Comparison of ENCODE assay signal across 8 cellular contexts in genomic region chr4:41990383-41991111, GRCh38. TPM values are rescaled to one million over a fixed set of nuclear protein-coding genes. Genes with fewer than 3 reads are reported as not detected.
DNase-seq lines count a peak whose midpoint lies in the region; ATAC-seq and TF ChIP-seq lines count a peak whose summit lies in the region.

Gene SLC30A9 (plus strand): TSS chr4:41990530. CDS start chr4:41990652, 122 bp downstream.

- H3K9ac ChIP-seq in mucosa of stomach (ENCODE audit: low read length): peak within 1 kb of the TSS; percentile 95

- peak; percentile 100 for ATAC-seq in GM21717 (IDR thresholded peaks at IDR 0.05; ENCODE audit: unreplicated experiment)

- H3K4me1 ChIP-seq in PC-9 (replicated peaks; ENCODE audit: insufficient read depth): peaks cover 22% of the 10 kb centered on the region
- no peaks in the 10 kb centered on the region for H3K4me1 ChIP-seq in esophagus (ENCODE audit: control insufficient read depth in 2 of 2, insufficient read depth in 2 of 2, low read length in 1 of 2)
- H3K4me1 ChIP-seq in mucosa of stomach (ENCODE audit: control insufficient read depth, insufficient read depth, low read length): peaks cover 4% of the 10 kb centered on the region

- H3K4me2 ChIP-seq in PC-9: peak within 1 kb of the TSS; percentile 85

- 0 to 1% methylated on average over 59 to 63 of the region's 63 CpGs for WGBS in esophagus, 2 donors

- H3F3A ChIP-seq in PC-9 (ENCODE audit: insufficient read depth, low read depth): no peaks in the 10 kb centered on the region

- H3K79me2 ChIP-seq in PC-9 (ENCODE audit: low read depth): peaks cover 36% of the 10 kb centered on the region

- no peaks in the 10 kb centered on the region for H3K9me2 ChIP-seq in PC-9 (ENCODE audit: insufficient read depth)

- BruUV-seq in PC-9 (replicated peaks; lab: Mats Ljungman, UMichigan): TSS peak; percentile 70

- in situ Hi-C loops in KBM-7 (cut with MboI; ENCODE audit: low pct_unique_long_range_greater_than_20kb, low sequenced_read_pairs): no loop called here

- 0 out of 2 replicates have a peak, but pooled peaks cover 4% of the 10 kb centered on the region for H4K20me1 ChIP-seq in PC-9 (ENCODE audit: insufficient read depth)

- H3K27me3 ChIP-seq in PC-9 (ENCODE audit: insufficient read depth, low read depth) (no peaks in the 10 kb centered on the region), esophagus (ENCODE audit: control insufficient read depth in 1 of 2, insufficient read depth in 2 of 2, low read length in 2 of 2) (no peaks in the 10 kb centered on the region), mucosa of stomach (ENCODE audit: control insufficient read depth, insufficient read depth, low read length) (no peaks in the 10 kb centered on the region)

- H3K9me3 ChIP-seq in PC-9 (ENCODE audit: insufficient read depth, low read depth) (no peaks in the 10 kb centered on the region), esophagus (ENCODE audit: control insufficient read depth in 2 of 2, insufficient read depth in 1 of 2, low read depth in 1 of 2, low read length in 1 of 2) (no peaks in the 10 kb centered on the region), mucosa of stomach (ENCODE audit: control insufficient read depth, low read length) (no peaks in the 10 kb centered on the region)

- CTCF ChIA-PET in PC-9 (lab: Charles Lee): interaction anchor here (0.5 kb wide), 1 partner anchor 734 kb away, joined by 4 read pairs; no protein-coding TSS in a partner anchor

- H3K4me3 ChIP-seq in PC-9 (peak within 1 kb of the TSS; percentile 70), esophagus (ENCODE audit: low read depth in 1 of 2, low read length in 2 of 2) (peak within 1 kb of the TSS; percentile 91 to 95), mucosa of stomach (ENCODE audit: low read length) (peak within 1 kb of the TSS; percentile 98)

- intact Hi-C loops in PC-9 (cut with micrococcal nuclease; ENCODE audit: unreplicated experiment): loop anchor here (1.0 kb wide), 1 partner anchor 55 kb away; the partner anchor contains the start of gene TMEM33

- H2AFZ ChIP-seq in PC-9: peak within 1 kb of the TSS; percentile 97

- H3K36me3 ChIP-seq in PC-9 (ENCODE audit: low read depth) (no peaks in the 10 kb centered on the region), esophagus (ENCODE audit: control insufficient read depth in 2 of 2, insufficient read depth in 2 of 2, low read length in 1 of 2) (no peaks in the 10 kb centered on the region), mucosa of stomach (ENCODE audit: control insufficient read depth, insufficient read depth, low read length) (no peaks in the 10 kb centered on the region)

- peak; percentile 64 for DNase-seq in DMS79 (lab: John Stamatoyannopoulos, UW)
- peak; percentile 94 for DNase-seq in KBM-7
- DNase-seq in PC-9: peak; percentile 87 to 88
- DNase-seq in activated T-cell treated with anti-CD3 and anti-CD28 coated beads, Interleukin-2, amount 50 U/mL, for 1 hour: peak; percentile 90
- peak; percentile 75 to 78 for DNase-seq in stimulated activated CD8-positive, alpha-beta memory T cell treated with anti-CD3 and anti-CD28 coated beads, Interleukin-7, amount 100 ng/mL, for 1 hour (ENCODE audit: low read depth in 2 of 2)

- POLR2A ChIA-PET in PC-9 (lab: Charles Lee; ENCODE audit: unreplicated experiment): interaction anchor here (0.7 kb wide), 2 partner anchors 734 to 1939 kb away, joined by 4 read pairs; no protein-coding TSS in a partner anchor

- TF ChIP-seq CTCF in PC-9 (conservative IDR thresholded peaks at IDR 0.05): peak; percentile 38; the same call in 1 of the 2 replicates

- H3K27ac ChIP-seq in PC-9: peak within 1 kb of the TSS; percentile 33
- H3K27ac ChIP-seq in esophagus (ENCODE audit: low read depth in 2 of 2, low read length in 1 of 2): peak within 1 kb of the TSS; percentile 84 to 89

RNA-seq across cellular contexts. Expression of gene SLC30A9, which starts in this region (rescaled TPM):
- 37.0 and 47.6 TPM in 2 replicates for total RNA-seq in PC-9 (2021)
- 10 to 100 TPM; 10.5 to 16.0 TPM for polyA plus RNA-seq in esophagus

Comparison
In these comparisons a context has a peak if more than half of its experiments do, and no peak if none do; other contexts are left out.
1. Peak in every context shown above with its lines: DNase-seq, ATAC-seq, H3K4me3 ChIP-seq and H3K27ac ChIP-seq.